Comparison of ENCODE assay signal across 26 cellular contexts in the genomic region with DNA sequence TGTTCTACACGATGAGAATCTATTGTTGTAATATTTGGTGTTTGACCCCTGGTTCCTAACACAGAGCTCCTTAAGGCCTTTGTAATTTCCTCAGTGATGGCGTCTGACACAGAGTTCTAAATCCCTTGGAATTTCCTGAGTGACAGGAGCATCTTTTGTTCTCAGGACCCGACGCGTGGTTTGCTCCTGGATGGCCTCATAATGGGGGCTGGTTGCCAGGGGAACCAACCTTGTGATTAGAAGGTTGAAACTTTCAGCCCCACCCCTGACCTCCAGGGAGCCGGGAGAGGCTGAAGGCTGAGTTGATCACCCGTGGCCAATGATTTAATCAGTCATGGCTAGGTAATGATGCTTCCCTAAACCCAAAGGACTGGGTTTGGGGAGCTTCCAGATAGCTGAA. TPM values are rescaled to one million over a fixed set of nuclear protein-coding genes. Genes with fewer than 3 reads are reported as not detected.
DNase-seq lines count a peak whose midpoint lies in the region; ATAC-seq and TF ChIP-seq lines count a peak whose summit lies in the region.
"Had no signal": no experiment of that assay in that cellular context is flagged by ENCODE, and none has a peak within 500 bp of the region (broad histone marks: within the 10 kb centered on the region; RNA-seq: fewer than 3 reads in every experiment).

No MANE protein-coding gene starts in this region.

- H3K4me3 Mint-ChIP-seq in neural crest cell (peak overlapping the region; percentile 19), Caco-2 (ENCODE audit: unreplicated experiment) (no peak overlapping the region)
- H3K4me3 Mint-ChIP-seq: activated CD8-positive, alpha-beta T cell treated with anti-CD3 and anti-CD28 coated beads, Interleukin-2, amount 10 ng/mL, durations not matched to agents 7 days and 5 days; CD4-positive, CD25-positive, alpha-beta regulatory T cell; central memory CD8-positive, alpha-beta T cell had no signal

- CTCF ChIA-PET in Caco-2 (lab: Charles Lee), result no interaction called here

- H3K36me3 Mint-ChIP-seq in neural crest cell (ENCODE audit: low read depth), result no peaks in the 10 kb centered on the region
- no peaks in the 10 kb centered on the region for H3K36me3 Mint-ChIP-seq in Caco-2 (ENCODE audit: insufficient read depth, unreplicated experiment)
- H3K36me3 Mint-ChIP-seq: CD4-positive, CD25-positive, alpha-beta regulatory T cell had no signal

- POLR2A ChIA-PET in Caco-2 (lab: Charles Lee), result no interaction called here

- in situ Hi-C loops in SK-MEL-5 (cut with HindIII; ENCODE audit: low pct_unique_long_range_greater_than_20kb, low sequenced_read_pairs), result no loop called here

- no peak for ATAC-seq in HG03354 (IDR thresholded peaks at IDR 0.05; ENCODE audit: poor library complexity, severe bottlenecking, unreplicated experiment)
- ATAC-seq: activated CD8-positive, alpha-beta T cell treated with anti-CD3 and anti-CD28 coated beads, Interleukin-2, amount 10 ng/mL, durations not matched to agents 7 days and 5 days; foreskin keratinocyte; lower lobe of right lung; Panc1 had no signal

- peak overlapping the region; percentile 86 for H3K27ac Mint-ChIP-seq in neural crest cell (ENCODE audit: unreplicated experiment)
- no peak overlapping the region for H3K27ac Mint-ChIP-seq in Caco-2 (ENCODE audit: unreplicated experiment)
- H3K27ac Mint-ChIP-seq: activated CD8-positive, alpha-beta T cell treated with anti-CD3 and anti-CD28 coated beads, Interleukin-2, amount 10 ng/mL, durations not matched to agents 7 days and 5 days; CD4-positive, CD25-positive, alpha-beta regulatory T cell; progenitor cell of endocrine pancreas had no signal

- H3K9me3 ChIP-seq in Caco-2, result no peaks in the 10 kb centered on the region
- H3K9me3 ChIP-seq: lower lobe of right lung, neutrophil, SJSA1, upper lobe of left lung had no signal

- H3K4me3 ChIP-seq in fibroblast of pulmonary artery (replicated peaks; ENCODE audit: low read depth, low read length), result no peak overlapping the region
- H3K4me3 ChIP-seq in Caco-2 (ENCODE audit: low read depth, low read length), result no peak overlapping the region
- H3K4me3 ChIP-seq: lower lobe of right lung, SJSA1, skin epidermis, upper lobe of left lung had no signal

- H3K27me3 Mint-ChIP-seq in neural crest cell (ENCODE audit: low read depth), result peaks cover 74% of the 10 kb centered on the region
- H3K27me3 Mint-ChIP-seq in Caco-2 (ENCODE audit: insufficient read depth, unreplicated experiment), result no peaks in the 10 kb centered on the region

- peaks cover 22% of the 10 kb centered on the region for H3K4me1 ChIP-seq in Caco-2
- H3K4me1 ChIP-seq: foreskin keratinocyte, lower lobe of right lung, SJSA1, upper lobe of left lung had no signal

- H3K4me1 Mint-ChIP-seq in neural crest cell (peaks cover 18% of the 10 kb centered on the region), Caco-2 (ENCODE audit: low read depth, unreplicated experiment) (peaks cover 24% of the 10 kb centered on the region)
- H3K4me1 Mint-ChIP-seq: CD4-positive, CD25-positive, alpha-beta regulatory T cell; central memory CD8-positive, alpha-beta T cell had no signal

- H3K27me3 ChIP-seq in Caco-2 (replicated peaks; ENCODE audit: control insufficient read depth, insufficient read depth, low read length), result no peaks in the 10 kb centered on the region
- H3K27me3 ChIP-seq: foreskin keratinocyte, upper lobe of left lung had no signal

- intact Hi-C loops in Caco-2 (cut with micrococcal nuclease; ENCODE audit: unreplicated experiment), result no loop called here

- TF ChIP-seq CTCF in fibroblast of pulmonary artery (IDR thresholded peaks at IDR 0.05; ENCODE audit: low read length, missing control alignments) (no peak), neural crest cell (conservative IDR thresholded peaks at IDR 0.05) (no peak), Caco-2 (IDR thresholded peaks at IDR 0.05; ENCODE audit: insufficient read depth in 1 of 2, low read depth in 1 of 2, low read length in 1 of 2, severe bottlenecking in 1 of 2, unreplicated experiment in 1 of 2) (no peak)

- BruUV-seq in Caco-2 (replicated peaks; lab: Mats Ljungman, UMichigan), result no TSS peak

- H3K9me3 Mint-ChIP-seq in neural crest cell, result no peaks in the 10 kb centered on the region
- H3K9me3 Mint-ChIP-seq in Caco-2 (ENCODE audit: unreplicated experiment), result no peaks in the 10 kb centered on the region
- H3K9me3 Mint-ChIP-seq: CD4-positive, CD25-positive, alpha-beta regulatory T cell; central memory CD8-positive, alpha-beta T cell had no signal

- DNase-seq in HT1080 (ENCODE audit: low read depth) (peak; percentile 38), SK-MEL-5 (ENCODE audit: low read depth, low spot score) (peak; percentile 41), fibroblast of pulmonary artery (ENCODE audit: low read depth) (peak; percentile 6), neural crest cell (ENCODE audit: low read depth, low spot score) (peak; percentile 50), NCI-H2081 treated with DMSO at 0.1 percent for 48 hours (lab: John Stamatoyannopoulos, UW) (no peak), HK-2 (ENCODE audit: unreplicated experiment) (no peak), Caco-2 (no peak)
- DNase-seq: activated CD8-positive, alpha-beta T cell treated with anti-CD3 and anti-CD28 coated beads, Interleukin-2, amount 10 ng/mL, durations not matched to agents 7 days and 5 days; activated effector memory CD4-positive, alpha-beta T cell treated with Interleukin-2 at 50 U/mL for 16 hours; activated T-cell treated with anti-CD3 and anti-CD28 coated beads for 4 hours; CD4-positive, CD25-positive, alpha-beta regulatory T cell; foreskin keratinocyte; hippocampal formation; lower lobe of right lung; NCI-H1092; NCI-H2107; NCI-H510A treated with DMSO at 0.1 percent for 48 hours; stimulated activated CD4-positive, alpha-beta T cell treated with anti-CD3 and anti-CD28 coated beads, Interleukin-2, amount 100 ng/mL, for 24 hours; upper lobe of left lung had no signal

- H3K36me3 ChIP-seq in Caco-2 (ENCODE audit: control insufficient read depth, insufficient read depth, low read length), result no peaks in the 10 kb centered on the region
- H3K36me3 ChIP-seq: lower lobe of right lung, neutrophil, SJSA1, upper lobe of left lung had no signal

RNA-seq across cellular contexts. Expression of gene ZNF133, which starts 20.5 kb away (rescaled TPM):
- total RNA-seq in HT1080 (2014; rRNA removed; shearing (Covaris generic)), result 8.6 and 8.9 TPM in 2 replicates
- 7.8 and 8.0 TPM in 2 replicates for polyA plus RNA-seq in HT1080 (2015; cell fraction: cytosol; rRNA removed)
- polyA plus RNA-seq in HT1080 (2015; cell fraction: nucleus; rRNA removed), result 22.3 and 23.6 TPM in 2 replicates
- total RNA-seq in SK-MEL-5 (2014; rRNA removed; shearing (Covaris generic)), result 11.9 and 19.2 TPM in 2 replicates
- polyA plus RNA-seq in SK-MEL-5 (2015; cell fraction: cytosol; rRNA removed), result 6.8 and 9.5 TPM in 2 replicates
- 69.8 TPM in 2 replicates for polyA plus RNA-seq in SK-MEL-5 (2015; cell fraction: nucleus; rRNA removed)
- total RNA-seq in neural crest cell, result 12.6 and 16.1 TPM in 2 replicates
- total RNA-seq in Caco-2 (2022), result 14.8 and 17.4 TPM in 2 replicates

Comparison
In these comparisons a context has a peak if more than half of its experiments do, and no peak if none do; other contexts are left out.
1. DNase-seq: peak in HT1080 (single experiment), SK-MEL-5 (single experiment), fibroblast of pulmonary artery (single experiment) and neural crest cell (single experiment); none in NCI-H2081 treated with DMSO at 0.1 percent for 48 hours (single experiment), HK-2 (single experiment) and Caco-2 (0 of 2).